Comparison of ENCODE assay signal across 11 cellular contexts in the genomic region with DNA sequence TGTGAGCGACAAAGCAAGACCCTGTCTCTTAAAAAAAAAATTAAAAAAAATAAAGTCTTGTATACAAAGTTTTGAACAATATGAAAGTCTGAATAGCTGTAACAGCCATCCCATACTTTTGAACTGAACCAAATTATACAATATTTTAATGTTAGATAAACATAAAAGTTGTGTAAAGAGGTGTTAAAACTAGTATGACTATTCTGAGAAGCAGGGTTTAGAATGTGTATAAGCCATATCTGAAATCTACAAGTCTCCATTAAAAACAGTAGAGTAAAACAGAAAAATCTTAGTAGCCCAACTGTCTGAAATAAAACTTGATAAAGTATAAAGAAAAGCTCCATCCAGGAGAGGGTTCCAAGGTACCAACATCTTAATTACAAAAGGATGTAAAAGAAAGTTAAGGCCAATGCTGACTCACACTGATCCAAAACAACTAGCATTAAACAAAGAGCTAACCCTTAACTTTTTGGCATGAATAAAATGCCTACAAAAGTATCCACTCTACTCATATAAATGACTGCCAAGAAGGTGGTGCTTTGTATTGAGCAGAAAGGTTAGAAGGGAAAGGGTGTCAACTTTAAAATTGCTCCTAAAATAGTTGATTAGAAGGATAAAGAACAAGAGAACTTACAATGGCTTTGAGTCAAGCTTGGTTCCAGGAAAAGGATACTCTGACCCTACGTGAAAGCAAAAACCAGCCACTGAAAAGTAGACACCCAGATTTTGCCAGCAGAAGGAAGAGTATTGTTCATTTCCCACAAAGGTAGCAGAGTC. TPM values are rescaled to one million over a fixed set of nuclear protein-coding genes. Genes with fewer than 3 reads are reported as not detected.
DNase-seq lines count a peak whose midpoint lies in the region; ATAC-seq and TF ChIP-seq lines count a peak whose summit lies in the region.
"Had no signal": no experiment of that assay in that cellular context is flagged by ENCODE, and none has a peak within 500 bp of the region (broad histone marks: within the 10 kb centered on the region; RNA-seq: fewer than 3 reads in every experiment).

No MANE protein-coding gene starts in this region.

- H3K27me3 ChIP-seq in CD4-positive, alpha-beta memory T cell (ENCODE audit: insufficient read depth, low read length) = no peaks in the 10 kb centered on the region
- H3K27me3 ChIP-seq in neutrophil = no peaks in the 10 kb centered on the region
- H3K27me3 ChIP-seq in Karpas-422 (ENCODE audit: low read length) = no peaks in the 10 kb centered on the region

- H3K4me3 Mint-ChIP-seq in CD4-positive, alpha-beta memory T cell = peak overlapping the region; percentile 59 to 84 (median 80)

- H2AFZ ChIP-seq in Karpas-422 (ENCODE audit: low read length) = no peak overlapping the region

- no peaks in the 10 kb centered on the region for H3K9me2 ChIP-seq in Karpas-422 (replicated peaks; ENCODE audit: insufficient read depth, low read length)

- H3K27me3 Mint-ChIP-seq in CD4-positive, alpha-beta memory T cell = no peaks in the 10 kb centered on the region

- CTCF ChIA-PET in CD4-positive, alpha-beta memory T cell (lab: Charles Lee; ENCODE audit: partially characterized antibody) = interaction anchor here (0.6 to 3.5 kb wide), 10 partner anchors 15 to 70 kb away, joined by 3 to 26 read pairs (median 4); a partner anchor contains a TSS

- H3K9me3 ChIP-seq in CD4-positive, alpha-beta memory T cell (ENCODE audit: control insufficient read depth in 1 of 2, low read length in 2 of 2) = no peaks in the 10 kb centered on the region
- H3K9me3 ChIP-seq in neutrophil = no peaks in the 10 kb centered on the region
- no peaks in the 10 kb centered on the region for H3K9me3 ChIP-seq in Karpas-422 (ENCODE audit: low read length)
- H3K9me3 ChIP-seq: prostate gland had no signal

- intact Hi-C loops in CD4-positive, alpha-beta memory T cell (cut with micrococcal nuclease) = loop anchor here (1.0 to 10.0 kb wide), 3 partner anchors 8 to 636 kb away; a partner anchor contains a TSS

- peaks cover 95% of the 10 kb centered on the region for H3K4me1 ChIP-seq in CD4-positive, alpha-beta memory T cell (ENCODE audit: insufficient read depth, low read length)
- peaks cover 23 to 51% of the 10 kb centered on the region in 2 experiments for H3K4me1 ChIP-seq in neutrophil (ENCODE audit: control insufficient read depth in 1 of 2, insufficient read depth in 1 of 2, low read depth in 1 of 2, low read length in 1 of 2)
- peaks cover 19% of the 10 kb centered on the region for H3K4me1 ChIP-seq in Karpas-422 (ENCODE audit: low read length)
- H3K4me1 ChIP-seq: prostate gland had no signal

- no peak overlapping the region for H3K9ac ChIP-seq in Karpas-422 (ENCODE audit: low read length)

- H3K27ac Mint-ChIP-seq in CD4-positive, alpha-beta memory T cell = peak overlapping the region; percentile 18 to 90 (median 62)

- H3K27ac ChIP-seq in CD4-positive, alpha-beta memory T cell (ENCODE audit: low read depth, low read length) = peak overlapping the region; percentile 49
- H3K27ac ChIP-seq in neutrophil (peak overlapping the region; percentile 82), Karpas-422 (ENCODE audit: low read length) (no peak overlapping the region)
- H3K27ac ChIP-seq: prostate gland had no signal

- no peak for DNase-seq in CD4-positive, alpha-beta memory T cell
- DNase-seq in OCI-M1 (lab: John Stamatoyannopoulos, UW) = peak; percentile 53
- DNase-seq in Karpas-422 = no peak
- no peak for DNase-seq in NCI-H2081 (lab: John Stamatoyannopoulos, UW)
- no peak for DNase-seq in NCI-H446 treated with DMSO at 0.1 percent for 48 hours (lab: John Stamatoyannopoulos, UW)
- no peak for DNase-seq in NCI-H1436 (lab: John Stamatoyannopoulos, UW)
- DNase-seq: MV-4-11; stimulated activated naive CD4-positive, alpha-beta T cell treated with Interleukin-2 at 50 U/mL for 16 hours had no signal

- H3K4me3 ChIP-seq in CD4-positive, alpha-beta memory T cell (ENCODE audit: low read length in 2 of 2) = peak overlapping the region in 1 of 2 donors; percentile 21
- peak overlapping the region; percentile 15 to 33 for H3K4me3 ChIP-seq in neutrophil (ENCODE audit: low read depth in 1 of 2, low read length in 1 of 2)
- H3K4me3 ChIP-seq in Karpas-422 (ENCODE audit: low read length) = no peak overlapping the region
- H3K4me3 ChIP-seq: prostate gland had no signal

- no peak for TF ChIP-seq CTCF in neutrophil (IDR thresholded peaks at IDR 0.05)

- H4K20me1 ChIP-seq in Karpas-422 (ENCODE audit: insufficient read depth, low read depth, low read length) = no peaks in the 10 kb centered on the region

- H3K4me2 ChIP-seq in Karpas-422 (ENCODE audit: low read depth, low read length, poor library complexity, severe bottlenecking) = no peak overlapping the region

- ATAC-seq in esophagus mucosa = peak; percentile 42

- peaks cover 94% of the 10 kb centered on the region for H3K79me2 ChIP-seq in Karpas-422 (ENCODE audit: low read length)

- peaks cover 0 to 4% (median 0%) of the 10 kb centered on the region in 8 donors for H3K9me3 Mint-ChIP-seq in CD4-positive, alpha-beta memory T cell

- peaks cover 14 to 28% of the 10 kb centered on the region in 2 donors for H3K36me3 Mint-ChIP-seq in CD4-positive, alpha-beta memory T cell

- peaks cover 47 to 92% (median 67%) of the 10 kb centered on the region in 4 donors for H3K4me1 Mint-ChIP-seq in CD4-positive, alpha-beta memory T cell

- H3K36me3 ChIP-seq in CD4-positive, alpha-beta memory T cell (ENCODE audit: insufficient read depth, low read length) = no peaks in the 10 kb centered on the region
- H3K36me3 ChIP-seq in neutrophil = no peaks in the 10 kb centered on the region
- no peaks in the 10 kb centered on the region for H3K36me3 ChIP-seq in Karpas-422 (ENCODE audit: insufficient read depth, low read length)
- H3K36me3 ChIP-seq: prostate gland had no signal

- POLR2A ChIA-PET in CD4-positive, alpha-beta memory T cell (lab: Charles Lee; ENCODE audit: partially characterized antibody) = interaction anchor here (0.6 to 4.5 kb wide), 12 partner anchors 11 to 1805 kb away, joined by 3 to 83 read pairs (median 4); a partner anchor contains a TSS

RNA-seq across cellular contexts. Expression of a gene that starts 18.5 kb away (rescaled TPM):
- 100 to 1,000 TPM; 207 to 225 TPM for total RNA-seq in CD4-positive, alpha-beta memory T cell
- polyA plus RNA-seq in CD4-positive, alpha-beta memory T cell = 10 to 100 TPM; 34.3 to 44.9 TPM
- 30.9 TPM for total RNA-seq in esophagus mucosa
- 7.0 and 16.7 TPM in 2 replicates for total RNA-seq in Karpas-422 (2014; rRNA removed; shearing (Covaris generic); ENCODE audit: low replicate concordance)
